In genomic region chr2:104862061-104862941, GRCh38 we compare ENCODE assay signal across 10 cellular contexts.
DNase-seq lines count a peak whose midpoint lies in the region; ATAC-seq lines count a peak whose summit lies in the region.
"Had no signal": no experiment of that assay in that cellular context is flagged by ENCODE, and none has a peak within 500 bp of the region (broad histone marks: within the 10 kb centered on the region; RNA-seq: fewer than 3 reads in every experiment).

No MANE protein-coding gene starts in this region.

- no peak for ATAC-seq in HG03045 (IDR thresholded peaks at IDR 0.05; ENCODE audit: unreplicated experiment)
- ATAC-seq: activated naive CD4-positive, alpha-beta T cell treated with anti-CD3 and anti-CD28 coated beads, Interleukin-2, amount 50 U/mL, for 72 hours had no signal

- no peaks in the 10 kb centered on the region for H3K9me3 ChIP-seq in ES-I3 (ENCODE audit: control insufficient read depth, insufficient read depth, low read length)
- H3K9me3 ChIP-seq: MG63 had no signal

- DNase-seq in NCI-H526 treated with DMSO at 0.1 percent for 48 hours (lab: John Stamatoyannopoulos, UW) (peak; percentile 12), fibroblast of gingiva (ENCODE audit: low read depth) (peak; percentile 75), pons (ENCODE audit: low spot score) (peak; percentile 80), NAMALWA (ENCODE audit: low spot score) (no peak), NCI-H82 treated with DMSO at 0.1 percent for 48 hours (lab: John Stamatoyannopoulos, UW; ENCODE audit: unreplicated experiment) (no peak)
- DNase-seq: MG63, SW 1271 had no signal

- peak overlapping the region; percentile 36; the same call in 1 of the 2 replicates for H3K9ac ChIP-seq in ES-I3 (ENCODE audit: low read depth, low read length)

- peaks cover 10% of the 10 kb centered on the region; the same call in 1 of the 2 replicates for H3K4me1 ChIP-seq in ES-I3 (ENCODE audit: insufficient read depth, low read length)

- no peaks in the 10 kb centered on the region for H3K36me3 ChIP-seq in ES-I3 (ENCODE audit: insufficient read depth, low read length)
- H3K36me3 ChIP-seq: MG63 had no signal

Comparison
In these comparisons a context has a peak if more than half of its experiments do, and no peak if none do; other contexts are left out.
1. DNase-seq: peak in NCI-H526 treated with DMSO at 0.1 percent for 48 hours (single experiment), fibroblast of gingiva (single experiment) and pons (single experiment); none in NAMALWA (single experiment) and NCI-H82 treated with DMSO at 0.1 percent for 48 hours (single experiment).